26 cellular contexts compared by ENCODE assay signal in the genomic region with DNA sequence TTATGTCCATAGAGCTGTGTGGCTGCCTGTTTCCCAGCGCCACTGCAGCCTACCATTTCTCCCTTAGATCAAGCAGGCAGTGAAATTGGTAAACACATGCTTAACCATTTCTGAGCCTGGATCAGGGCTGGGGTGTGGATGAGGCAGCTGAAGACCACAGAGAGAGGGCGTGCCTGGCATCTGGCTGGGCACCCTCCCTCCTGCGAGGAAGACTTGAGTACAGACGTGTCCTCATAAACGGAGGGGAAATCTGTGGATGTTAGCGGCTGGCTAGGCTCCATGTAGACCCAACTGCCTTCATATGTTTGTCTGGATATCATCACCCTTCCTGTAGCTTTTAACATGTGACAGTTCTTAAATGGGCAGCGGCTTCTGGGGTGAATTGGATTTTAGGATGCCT. TPM values are rescaled to one million over a fixed set of nuclear protein-coding genes. Genes with fewer than 3 reads are reported as not detected.
DNase-seq lines count a peak whose midpoint lies in the region; ATAC-seq and TF ChIP-seq lines count a peak whose summit lies in the region.
"Had no signal": no experiment of that assay in that cellular context is flagged by ENCODE, and none has a peak within 500 bp of the region (broad histone marks: within the 10 kb centered on the region; RNA-seq: fewer than 3 reads in every experiment).

No MANE protein-coding gene starts in this region.

- H3K27ac ChIP-seq in SK-N-SH (ENCODE audit: low read depth in 2 of 2, low read length in 1 of 2) (peak overlapping the region in 1 of 2 experiments; percentile 77; a peak in 2 of 4 replicates), right cardiac atrium (ENCODE audit: low read length) (peak overlapping the region; percentile 21), upper lobe of right lung (no peak overlapping the region)
- H3K27ac ChIP-seq: HL-60, prostate gland, RWPE1 had no signal

- H3K9ac ChIP-seq in SK-N-SH = no peak overlapping the region

- H3K4me3 ChIP-seq in SK-N-SH (ENCODE audit: low read depth in 2 of 2, low read length in 1 of 2) (no peak overlapping the region), right cardiac atrium (ENCODE audit: low read length) (no peak overlapping the region), upper lobe of right lung (no peak overlapping the region)
- H3K4me3 ChIP-seq: lung, prostate gland had no signal

- H3K9me3 ChIP-seq in SK-N-SH (no peaks in the 10 kb centered on the region), right cardiac atrium (ENCODE audit: control insufficient read depth, low read length) (no peaks in the 10 kb centered on the region), upper lobe of right lung (no peaks in the 10 kb centered on the region)
- H3K9me3 ChIP-seq: prostate gland had no signal

- H3K9me2 ChIP-seq in SK-N-SH = no peaks in the 10 kb centered on the region

- H3K9me3 Mint-ChIP-seq in osteocyte (ENCODE audit: unreplicated experiment) (peaks cover 9% of the 10 kb centered on the region), MCF 10A (ENCODE audit: unreplicated experiment) (no peaks in the 10 kb centered on the region)
- H3K9me3 Mint-ChIP-seq: activated CD8-positive, alpha-beta T cell treated with anti-CD3 and anti-CD28 coated beads for 36 hours had no signal

- H3K79me2 ChIP-seq in SK-N-SH (ENCODE audit: insufficient read depth) = no peaks in the 10 kb centered on the region

- no peaks in the 10 kb centered on the region for H3F3A ChIP-seq in SK-N-SH (replicated peaks; ENCODE audit: insufficient read depth)

- intact Hi-C loops in right cardiac atrium (cut with DNase I) (no loop called here), MCF 10A (cut with micrococcal nuclease) (no loop called here), upper lobe of right lung (cut with DNase I) (no loop called here)

- no peak for TF ChIP-seq RAD21 in SK-N-SH (IDR thresholded peaks at IDR 0.05; ENCODE audit: low read length)

- peaks cover 5% of the 10 kb centered on the region for H3K4me1 Mint-ChIP-seq in osteocyte (ENCODE audit: unreplicated experiment)
- no peaks in the 10 kb centered on the region for H3K4me1 Mint-ChIP-seq in MCF 10A (ENCODE audit: insufficient read depth, unreplicated experiment)

- WGBS in SK-N-SH (ENCODE audit: low lambda C conversion rate) = 57% methylated on average over 7 of the region's 7 CpGs
- WGBS in right cardiac atrium = 59% methylated on average over 7 of the region's 7 CpGs

- H3K27me3 ChIP-seq in SK-N-SH (ENCODE audit: insufficient read depth) (no peaks in the 10 kb centered on the region), right cardiac atrium (ENCODE audit: control insufficient read depth, insufficient read depth) (no peaks in the 10 kb centered on the region), upper lobe of right lung (no peaks in the 10 kb centered on the region)

- H3K4me3 Mint-ChIP-seq in osteocyte (ENCODE audit: unreplicated experiment) = no peak overlapping the region
- no peak overlapping the region for H3K4me3 Mint-ChIP-seq in MCF 10A (ENCODE audit: unreplicated experiment)
- H3K4me3 Mint-ChIP-seq: activated CD8-positive, alpha-beta T cell treated with anti-CD3 and anti-CD28 coated beads for 36 hours; activated naive CD8-positive, alpha-beta T cell had no signal

- H3K36me3 ChIP-seq in SK-N-SH (replicated peaks in 1 of 2; ENCODE audit: control insufficient read depth in 1 of 2, insufficient read depth in 2 of 2, low read length in 1 of 2) (no peaks in the 10 kb centered on the region), upper lobe of right lung (no peaks in the 10 kb centered on the region)
- H3K36me3 ChIP-seq: prostate gland had no signal

- no peak for TF ChIP-seq CTCF in SK-N-SH (IDR thresholded peaks at IDR 0.05)
- no peak for TF ChIP-seq CTCF in osteocyte (IDR thresholded peaks at IDR 0.05)
- no peak for TF ChIP-seq CTCF in MCF 10A (IDR thresholded peaks at IDR 0.05; ENCODE audit: unreplicated experiment)
- no peak for TF ChIP-seq CTCF in upper lobe of right lung (IDR thresholded peaks at IDR 0.05)

- peaks cover 17% of the 10 kb centered on the region for H3K27me3 Mint-ChIP-seq in osteocyte (ENCODE audit: unreplicated experiment)
- H3K27me3 Mint-ChIP-seq in MCF 10A (ENCODE audit: insufficient read depth, unreplicated experiment) = peaks cover 13% of the 10 kb centered on the region
- H3K27me3 Mint-ChIP-seq: activated CD8-positive, alpha-beta T cell treated with anti-CD3 and anti-CD28 coated beads for 36 hours; activated naive CD8-positive, alpha-beta T cell had no signal

- H3K4me1 ChIP-seq in SK-N-SH (ENCODE audit: control insufficient read depth in 1 of 2, insufficient read depth in 2 of 2, low read depth in 1 of 2, low read length in 1 of 2) = peaks cover 0 to 24% of the 10 kb centered on the region in 2 experiments; a peak in 2 of 4 replicates
- H3K4me1 ChIP-seq in right cardiac atrium (ENCODE audit: control insufficient read depth, insufficient read depth, low read length) = peaks cover 12% of the 10 kb centered on the region
- no peaks in the 10 kb centered on the region for H3K4me1 ChIP-seq in upper lobe of right lung
- H3K4me1 ChIP-seq: prostate gland had no signal

- H3K27ac Mint-ChIP-seq in osteocyte (ENCODE audit: unreplicated experiment) = no peak overlapping the region
- H3K27ac Mint-ChIP-seq in MCF 10A (ENCODE audit: low read depth, unreplicated experiment) = no peak overlapping the region
- H3K27ac Mint-ChIP-seq: activated CD8-positive, alpha-beta T cell treated with anti-CD3 and anti-CD28 coated beads for 36 hours; activated naive CD8-positive, alpha-beta T cell had no signal

- DNase-seq in AG20443 (ENCODE audit: low spot score) = peak; percentile 7
- peak; percentile 60 for DNase-seq in SK-N-SH
- DNase-seq in right cardiac atrium = no peak
- DNase-seq in osteocyte (ENCODE audit: extremely low spot score, unreplicated experiment) = peak; percentile 70
- DNase-seq in NCI-H69 (lab: John Stamatoyannopoulos, UW) = no peak
- DNase-seq in MCF 10A (ENCODE audit: unreplicated experiment) = no peak
- DNase-seq in upper lobe of right lung = no peak
- DNase-seq: activated CD8-positive, alpha-beta T cell treated with anti-CD3 and anti-CD28 coated beads for 36 hours; activated T-cell treated with anti-CD3 and anti-CD28 coated beads for 4 hours; anterior cingulate cortex; central memory CD4-positive, alpha-beta T cell; dermis blood vessel endothelial cell; Kasumi-1; MV-4-11; NCI-H187; NCI-H226; small intestine; stimulated activated CD4-positive, alpha-beta T cell treated with anti-CD3 and anti-CD28 coated beads, Interleukin-1b, Interleukin-23, amount 100 ng/mL, for 48 hours; stimulated activated CD8-positive, alpha-beta memory T cell treated with anti-CD3 and anti-CD28 coated beads, Interleukin-4, amount 100 ng/mL, for 48 hours; T-helper 2 cell had no signal

- no peak overlapping the region for H3K4me2 ChIP-seq in SK-N-SH

- CTCF ChIA-PET in SK-N-SH (lab: Yijun Ruan, JAX) (interaction anchor here (0.7 to 4.1 kb wide), 6 partner anchors 10 to 117 kb away, joined by 3 to 16 read pairs (median 6); no protein-coding TSS in a partner anchor), MCF 10A (lab: Yijun Ruan, JAX) (interaction anchor here (1.6 kb wide), 1 partner anchor 181 kb away, joined by 5 read pairs; no protein-coding TSS in a partner anchor)

- H2AFZ ChIP-seq in SK-N-SH (ENCODE audit: low read depth) = no peak overlapping the region

- TF ChIP-seq EP300 in SK-N-SH (IDR thresholded peaks at IDR 0.05; ENCODE audit: borderline replicate concordance in 1 of 2, low read depth in 1 of 2, low read length in 1 of 2) = peak in 1 of 2 experiments; percentile 59; a peak in 1 of 4 replicates

- H4K20me1 ChIP-seq in SK-N-SH (ENCODE audit: insufficient read depth) = no peaks in the 10 kb centered on the region

- ATAC-seq in right cardiac atrium (no peak), upper lobe of right lung (no peak), HG03039 (IDR thresholded peaks at IDR 0.05; ENCODE audit: unreplicated experiment) (no peak)
- ATAC-seq: activated CD8-positive, alpha-beta T cell treated with anti-CD3 and anti-CD28 coated beads for 36 hours had no signal

- POLR2A ChIA-PET in SK-N-SH (lab: Yijun Ruan, JAX) = interaction anchor here (1.6 kb wide), 1 partner anchor 10 kb away, joined by 9 read pairs; no protein-coding TSS in a partner anchor
- POLR2A ChIA-PET in MCF 10A (lab: Yijun Ruan, JAX) = interaction anchor here (0.7 kb wide), 1 partner anchor 319 kb away, joined by 3 read pairs; no protein-coding TSS in a partner anchor

- BruUV-seq in MCF 10A (replicated peaks; lab: Mats Ljungman, UMichigan) = no TSS peak

- H3K36me3 Mint-ChIP-seq in osteocyte (ENCODE audit: unreplicated experiment) (no peaks in the 10 kb centered on the region), MCF 10A (ENCODE audit: insufficient read depth, unreplicated experiment) (no peaks in the 10 kb centered on the region)
- H3K36me3 Mint-ChIP-seq: activated naive CD8-positive, alpha-beta T cell had no signal

TF ChIP-seq in SK-N-SH, 30 proteins besides CTCF, POLR2A, EP300 and RAD21:
- no peak for TF ChIP-seq EZH2phosphoT487 (IDR thresholded peaks at IDR 0.05; ENCODE audit: borderline replicate concordance, low read depth)
- peak; percentile 36; the same call in 1 of the 2 replicates for TF ChIP-seq FOXJ3 (CRISPR knock-in tag; IDR thresholded peaks at IDR 0.05)
- no peak for TF ChIP-seq CHD2 (IDR thresholded peaks at IDR 0.05; ENCODE audit: low read length, partially characterized antibody)
- no peak for TF ChIP-seq TEAD4 (IDR thresholded peaks at IDR 0.05; ENCODE audit: borderline replicate concordance, insufficient read depth)
- TF ChIP-seq RCOR1 (IDR thresholded peaks at IDR 0.05; ENCODE audit: low read length) = 0 out of 2 replicates have a peak, but pooled peaks have one; percentile 31
- TF ChIP-seq TAF1 (IDR thresholded peaks at IDR 0.05; ENCODE audit: borderline replicate concordance, low read depth, low read length) = no peak
- TF ChIP-seq GATA2 (CRISPR knock-in tag; IDR thresholded peaks at IDR 0.05) = no peak
- no peak for TF ChIP-seq FOSL2 (IDR thresholded peaks at IDR 0.05; ENCODE audit: borderline replicate concordance, low read depth)
- no peak for TF ChIP-seq GABPA (IDR thresholded peaks at IDR 0.05; ENCODE audit: low read depth)
- no peak for TF ChIP-seq ELF1 (IDR thresholded peaks at IDR 0.05)
- TF ChIP-seq, protein P1, sequence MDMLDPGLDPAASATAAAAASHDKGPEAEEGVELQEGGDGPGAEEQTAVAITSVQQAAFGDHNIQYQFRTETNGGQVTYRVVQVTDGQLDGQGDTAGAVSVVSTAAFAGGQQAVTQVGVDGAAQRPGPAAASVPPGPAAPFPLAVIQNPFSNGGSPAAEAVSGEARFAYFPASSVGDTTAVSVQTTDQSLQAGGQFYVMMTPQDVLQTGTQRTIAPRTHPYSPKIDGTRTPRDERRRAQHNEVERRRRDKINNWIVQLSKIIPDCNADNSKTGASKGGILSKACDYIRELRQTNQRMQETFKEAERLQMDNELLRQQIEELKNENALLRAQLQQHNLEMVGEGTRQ (IDR thresholded peaks at IDR 0.05; ENCODE audit: borderline replicate concordance, low read depth, low read length) = no peak

RNA-seq across cellular contexts. Expression of a gene that starts 10.8 kb away (rescaled TPM):
- polyA plus RNA-seq in SK-N-SH (2012; rRNA removed) (50.6 and 60.7 TPM in 2 replicates), right cardiac atrium (107 TPM)
- 30.9 and 42.1 TPM in 2 replicates for polyA plus RNA-seq in SK-N-SH (2012; cell fraction: cytosol; rRNA removed)
- 66.8 and 95.4 TPM in 2 replicates for polyA plus RNA-seq in SK-N-SH (2012; cell fraction: nucleus; rRNA removed)
- total RNA-seq in right cardiac atrium (100 to 1,000 TPM; 139 to 184 (median 166) TPM), osteocyte (53.8 and 67.8 TPM in 2 replicates), MCF 10A (2022) (32.1 and 34.8 TPM in 2 replicates), upper lobe of right lung (71.1 TPM)

Comparison
In these comparisons a context has a peak if more than half of its experiments do, and no peak if none do; other contexts are left out.
1. DNase-seq: peak in AG20443 (single experiment), SK-N-SH (single experiment) and osteocyte (single experiment); none in right cardiac atrium (0 of 3), NCI-H69 (single experiment), MCF 10A (single experiment) and upper lobe of right lung (single experiment).